ENCODE assay signal across 12 cellular contexts in genomic region chr19:34306213-34306661, GRCh38. TPM values are rescaled to one million over a fixed set of nuclear protein-coding genes. Genes with fewer than 3 reads are reported as not detected.
DNase-seq lines count a peak whose midpoint lies in the region; ATAC-seq, FAIRE-seq and TF ChIP-seq lines count a peak whose summit lies in the region.
"Had no signal": no experiment of that assay in that cellular context is flagged by ENCODE, and none has a peak within 500 bp of the region (broad histone marks: within the 10 kb centered on the region; RNA-seq: fewer than 3 reads in every experiment).

No MANE protein-coding gene starts in this region.

- H3K4me3 ChIP-seq in GM12878 (no peak overlapping the region), HepG2 (replicated peaks in 1 of 3; ENCODE audit: insufficient read depth in 1 of 3, low read depth in 2 of 3, low read length in 3 of 3) (no peak overlapping the region), suprapubic skin (no peak overlapping the region), gastroesophageal sphincter (no peak overlapping the region)

- no peak for TF ChIP-seq RAD21 in GM12878 (IDR thresholded peaks at IDR 0.05; ENCODE audit: insufficient read depth, low read depth, low read length)
- TF ChIP-seq RAD21 in HepG2 (CRISPR knock-in tag; IDR thresholded peaks at IDR 0.05) = no peak

- TF ChIP-seq POLR2A in GM12878 (IDR thresholded peaks at IDR 0.05; ENCODE audit: low read depth, low read length) (no peak), HepG2 (IDR thresholded peaks at IDR 0.05; ENCODE audit: insufficient read depth in 1 of 2, low read depth in 2 of 2, low read length in 2 of 2) (peak in 1 of 2 experiments; percentile 44; a peak in 1 of 4 replicates), suprapubic skin (IDR thresholded peaks at IDR 0.05) (no peak), gastroesophageal sphincter (IDR thresholded peaks at IDR 0.05) (no peak), GM12891 (IDR thresholded peaks at IDR 0.05; ENCODE audit: low read depth, low read length) (no peak)

- H3K4me2 ChIP-seq in GM12878 (ENCODE audit: control insufficient read depth, insufficient read depth) (no peak overlapping the region), HepG2 (ENCODE audit: low read depth, low read length) (peak overlapping the region; percentile 36)

- TF ChIP-seq CTCF in GM12878 (IDR thresholded peaks at IDR 0.05 in 2 of 3, conservative IDR thresholded peaks at IDR 0.05 in 1 of 3; ENCODE audit: control insufficient read depth in 2 of 3, extremely low read depth in 1 of 3, insufficient read depth in 1 of 3, low read depth in 3 of 3, low read length in 3 of 3) = no peak
- TF ChIP-seq CTCF in HepG2 (CRISPR knock-in tag; IDR thresholded peaks at IDR 0.05) = no peak
- no peak for TF ChIP-seq CTCF in suprapubic skin (IDR thresholded peaks at IDR 0.05)
- no peak for TF ChIP-seq CTCF in gastroesophageal sphincter (IDR thresholded peaks at IDR 0.05)

- SMC1A ChIA-PET in GM12878 (lab: Charles Lee; ENCODE audit: uncharacterized antibody, unreplicated experiment) = no interaction called here

- intact Hi-C loops in GM12878 (cut with micrococcal nuclease; ENCODE audit: unreplicated experiment) (no loop called here), HepG2 (cut with micrococcal nuclease; ENCODE audit: unreplicated experiment) (no loop called here)

- RAD21 ChIA-PET in GM12878 (lab: Charles Lee; ENCODE audit: unreplicated experiment) = no interaction called here

- DNase-seq in HK-2 (ENCODE audit: unreplicated experiment) (peak; percentile 14), GM12878 (ENCODE audit: low read depth, low spot score) (no peak), HepG2 (ENCODE audit: low spot score) (peak; percentile 88), suprapubic skin (ENCODE audit: low spot score in 2 of 2) (no peak), NCI-H1105 (lab: John Stamatoyannopoulos, UW) (no peak), middle frontal gyrus (ENCODE audit: extremely low spot score, low spot score) (no peak), GM12891 (ENCODE audit: insufficient read length, low spot score) (no peak)
- DNase-seq: NCI-H2107, T-helper 9 cell had no signal

- FAIRE-seq in GM12878 (lab: Jason Lieb, UNC) = no peak
- FAIRE-seq in HepG2 (lab: Jason Lieb, UNC) = peak; percentile 90
- FAIRE-seq in GM12891 (lab: Jason Lieb, UNC) = no peak
- FAIRE-seq: bronchial epithelial cell, HTR-8/SVneo had no signal

- ATAC-seq in GM12878 (peak; percentile 44), HepG2 (peak; percentile 98), gastroesophageal sphincter (no peak)

- H4K20me1 ChIP-seq in GM12878 (ENCODE audit: control insufficient read depth, insufficient read depth) = no peaks in the 10 kb centered on the region
- no peaks in the 10 kb centered on the region for H4K20me1 ChIP-seq in HepG2 (ENCODE audit: insufficient read depth, low read length)

- POLR2A ChIA-PET in GM12878 (lab: Charles Lee) (no interaction called here), HepG2 (lab: Yijun Ruan, JAX) (interaction anchor here (1.0 kb wide), 1 partner anchor 10 kb away, joined by 3 read pairs; no protein-coding TSS in a partner anchor)

- H3K36me3 ChIP-seq in GM12878 (ENCODE audit: control insufficient read depth in 2 of 2, insufficient read depth in 2 of 2, low read length in 1 of 2) = no peaks in the 10 kb centered on the region; a peak in 2 of 4 replicates
- H3K36me3 ChIP-seq in HepG2 (replicated peaks in 1 of 2; ENCODE audit: control insufficient read depth in 1 of 2, insufficient read depth in 2 of 2, low read length in 2 of 2) = peaks cover 0 to 1% of the 10 kb centered on the region in 2 experiments; a peak in 2 of 5 replicates
- H3K36me3 ChIP-seq in suprapubic skin = no peaks in the 10 kb centered on the region
- H3K36me3 ChIP-seq in gastroesophageal sphincter = peaks cover 0 to 33% of the 10 kb centered on the region in 2 donors

- H2AFZ ChIP-seq in GM12878 (ENCODE audit: control insufficient read depth, low read depth, low read length) (no peak overlapping the region), HepG2 (ENCODE audit: low read length) (no peak overlapping the region)

- TF ChIP-seq EP300 in GM12878 (IDR thresholded peaks at IDR 0.05; ENCODE audit: borderline replicate concordance in 1 of 2, control insufficient read depth in 1 of 2, low read depth in 2 of 2, low read length in 2 of 2) (no peak), HepG2 (IDR thresholded peaks at IDR 0.05; ENCODE audit: low read depth in 2 of 2, low read length in 2 of 2) (0 out of 4 replicates have a peak, but pooled peaks of 1 of the 2 experiments have one; percentile 35), HepG2 (CRISPR knock-in tag; IDR thresholded peaks at IDR 0.05; ENCODE audit: borderline replicate concordance) (peak; percentile 65; the same call in 1 of the 2 replicates), suprapubic skin (IDR thresholded peaks at IDR 0.05) (no peak), gastroesophageal sphincter (IDR thresholded peaks at IDR 0.05) (no peak)

- H3K27me3 ChIP-seq in GM12878 (replicated peaks in 1 of 2; ENCODE audit: control insufficient read depth in 2 of 2, insufficient read depth in 2 of 2, low read length in 1 of 2) (no peaks in the 10 kb centered on the region), HepG2 (ENCODE audit: control insufficient read depth in 1 of 2, insufficient read depth in 2 of 2, low read length in 2 of 2) (no peaks in the 10 kb centered on the region), suprapubic skin (no peaks in the 10 kb centered on the region), gastroesophageal sphincter (no peaks in the 10 kb centered on the region)

- H3K9ac ChIP-seq in GM12878 (ENCODE audit: control insufficient read depth, insufficient read depth, low read length) (no peak overlapping the region), HepG2 (ENCODE audit: insufficient read depth, low read depth, low read length) (peak overlapping the region; percentile 36)

- peaks cover 15% of the 10 kb centered on the region for H3K4me1 ChIP-seq in GM12878 (ENCODE audit: control insufficient read depth, insufficient read depth, low read length)
- H3K4me1 ChIP-seq in HepG2 (ENCODE audit: insufficient read depth, low read length) = peaks cover 34% of the 10 kb centered on the region
- H3K4me1 ChIP-seq in suprapubic skin = peaks cover 57% of the 10 kb centered on the region
- peaks cover 0 to 18% (median 0%) of the 10 kb centered on the region in 3 donors for H3K4me1 ChIP-seq in gastroesophageal sphincter

- BruUV-seq in GM12878 (replicated peaks; lab: Mats Ljungman, UMichigan) = no TSS peak
- BruUV-seq in HepG2 (replicated peaks; lab: Mats Ljungman, UMichigan) = no TSS peak

- H3K9me3 ChIP-seq in GM12878 (replicated peaks; ENCODE audit: control insufficient read depth, insufficient read depth, low read length) = no peaks in the 10 kb centered on the region
- no peaks in the 10 kb centered on the region for H3K9me3 ChIP-seq in HepG2 (ENCODE audit: low read length)
- H3K9me3 ChIP-seq in suprapubic skin = no peaks in the 10 kb centered on the region
- H3K9me3 ChIP-seq in gastroesophageal sphincter = no peaks in the 10 kb centered on the region

- no peaks in the 10 kb centered on the region for H3K79me2 ChIP-seq in GM12878 (ENCODE audit: control insufficient read depth, insufficient read depth, low read length)
- H3K79me2 ChIP-seq in HepG2 (ENCODE audit: insufficient read depth, low read length) = peaks cover 3% of the 10 kb centered on the region

- H3K27ac ChIP-seq in GM12878 (ENCODE audit: control insufficient read depth, insufficient read depth) (no peak overlapping the region), HepG2 (ENCODE audit: extremely low read length, insufficient read depth, low read length) (peak overlapping the region; percentile 53), suprapubic skin (peak overlapping the region; percentile 19), gastroesophageal sphincter (peak overlapping the region in 2 of 4 donors; percentile 13 to 20)

- in situ Hi-C loops in GM12878 (cut with MboI) = no loop called here
- in situ Hi-C loops in HepG2 (cut with HindIII; ENCODE audit: extremely low pct_ligation_motif_present, low pct_unique_long_range_greater_than_20kb) = no loop called here

- CTCF ChIA-PET in GM12878 (lab: Yijun Ruan, JAX) (interaction anchor here (1.5 kb wide), 1 partner anchor 8 kb away, joined by 4 read pairs; no protein-coding TSS in a partner anchor), HepG2 (lab: Yijun Ruan, JAX; ENCODE audit: low intra/inter-chr PET ratio, low total read pairs) (no interaction called here)

- 42% methylated on average over 2 of the region's 2 CpGs for WGBS in GM12878 (ENCODE audit: insufficient coverage, insufficient replicate concordance, low lambda C conversion rate, missing lambda C conversion rate)
- WGBS in HepG2 (ENCODE audit: low lambda C conversion rate) = 10% methylated on average over 2 of the region's 2 CpGs
- WGBS in suprapubic skin = 89% methylated on average over 2 of the region's 2 CpGs
- WGBS in gastroesophageal sphincter (ENCODE audit: low coverage in 1 of 2), 2 donors = no CpG with 5 or more reads among the region's 2 CpGs

RNA-seq across cellular contexts. Expression of gene GARRE1, which starts 51.9 kb away (rescaled TPM):
- total RNA-seq in GM12878 (2013; cell fraction: nucleolus; rRNA removed) = 28.7 and 30.3 TPM in 2 replicates
- 5.8 and 7.3 TPM in 2 replicates for total RNA-seq in GM12878 (2014; rRNA removed)
- total RNA-seq in GM12878 (2014; rRNA removed; fragmentation: Illumina TruSeq; extraction: Trizol) = 4.9 and 5.2 TPM in 2 replicates
- total RNA-seq in GM12878 (2021) = 6.0 and 9.4 TPM in 2 replicates
- polyA plus RNA-seq in GM12878 (2011; ENCODE audit: low read depth) = 3.3 TPM
- polyA plus RNA-seq in GM12878 (2011; rRNA removed) = 6.8 and 8.4 TPM in 2 replicates
- 5.6 and 7.4 TPM in 2 replicates for polyA plus RNA-seq in GM12878 (2011; cell fraction: cytosol; rRNA removed)
- 10.1 and 10.5 TPM in 2 replicates for polyA plus RNA-seq in GM12878 (2011; cell fraction: nucleus; rRNA removed)
- polyA plus RNA-seq in GM12878 (2012) = 5.5 and 6.8 TPM in 2 replicates
- 4.9 and 5.0 TPM in 2 replicates for polyA plus RNA-seq in GM12878 (2014; fragmentation: Illumina TruSeq; extraction: Trizol)
- 1 to 10 TPM; 1.1 to 2.5 TPM for polyA plus RNA-seq in GM12878 (2014; fragmentation: Nextera tagmentation; extraction: Ambion mirVana)
- polyA plus RNA-seq in GM12878 (2014; rRNA removed) = 6.0 and 6.6 TPM in 2 replicates
- 1 to 10 TPM; 5.0 to 5.1 TPM for polyA plus RNA-seq in GM12878 (2016; fragmentation: Nextera tagmentation; extraction: Ambion mirVana)
- 6.2 and 7.8 TPM in 2 replicates for polyA minus RNA-seq in GM12878 (2011; rRNA and poly(A)+ RNA removed)
- polyA minus RNA-seq in GM12878 (2011; cell fraction: cytosol; rRNA and poly(A)+ RNA removed) = 2.1 and 3.8 TPM in 2 replicates
- polyA minus RNA-seq in GM12878 (2011; cell fraction: nucleus; rRNA and poly(A)+ RNA removed) = 4.4 and 5.6 TPM in 2 replicates
- 8.0 and 8.2 TPM in 2 replicates for total RNA-seq in HepG2 (2016; rRNA removed; fragmentation: Illumina TruSeq; extraction: Trizol)
- 2.1 and 3.3 TPM in 2 replicates for total RNA-seq in HepG2 (2016; cell fraction: cytosol; rRNA removed; fragmentation: Illumina TruSeq; extraction: Trizol; ENCODE audit: low read depth)
- 8.1 and 8.3 TPM in 2 replicates for total RNA-seq in HepG2 (2016; cell fraction: insoluble cytoplasmic fraction; rRNA removed; fragmentation: Illumina TruSeq; extraction: Trizol)
- total RNA-seq in HepG2 (2016; cell fraction: membrane; rRNA removed; fragmentation: Illumina TruSeq; extraction: Trizol) = 3.8 and 4.8 TPM in 2 replicates
- total RNA-seq in HepG2 (2016; cell fraction: nucleus; rRNA removed; fragmentation: Illumina TruSeq; extraction: Trizol) = 6.5 and 7.9 TPM in 2 replicates
- 11.7 and 11.8 TPM in 2 replicates for polyA plus RNA-seq in HepG2 (2011; rRNA removed)
- polyA plus RNA-seq in HepG2 (2011; cell fraction: cytosol; rRNA removed) = 8.4 and 9.7 TPM in 2 replicates
- 15.3 and 16.2 TPM in 2 replicates for polyA plus RNA-seq in HepG2 (2011; cell fraction: nucleus; rRNA removed)
- 8.7 and 13.7 TPM in 2 replicates for polyA plus RNA-seq in HepG2 (2012)
- polyA plus RNA-seq in HepG2 (2016; cell fraction: cytosol; fragmentation: Illumina TruSeq; extraction: Trizol; ENCODE audit: low read depth) = 0.29 and 0.33 TPM in 2 replicates
- polyA plus RNA-seq in HepG2 (2016; cell fraction: insoluble cytoplasmic fraction; fragmentation: Illumina TruSeq; extraction: Trizol; ENCODE audit: low read depth) = 4.5 and 5.5 TPM in 2 replicates
- polyA plus RNA-seq in HepG2 (2016; cell fraction: membrane; fragmentation: Illumina TruSeq; extraction: Trizol; ENCODE audit: low read depth) = 0.94 and 1.1 TPM in 2 replicates
- polyA plus RNA-seq in HepG2 (2016; cell fraction: nucleus; fragmentation: Illumina TruSeq; extraction: Trizol; ENCODE audit: insufficient read depth, low read depth) = 11.6 and 15.6 TPM in 2 replicates
- polyA minus RNA-seq in HepG2 (2011; rRNA and poly(A)+ RNA removed; ENCODE audit: low replicate concordance) = 9.7 and 21.6 TPM in 2 replicates
- polyA minus RNA-seq in HepG2 (2011; cell fraction: cytosol; rRNA and poly(A)+ RNA removed) = 7.6 and 8.8 TPM in 2 replicates
- 13.0 and 16.4 TPM in 2 replicates for polyA minus RNA-seq in HepG2 (2011; cell fraction: nucleus; rRNA and poly(A)+ RNA removed)
- total RNA-seq in suprapubic skin = 10 to 100 TPM; 24.3 to 37.3 (median 31.0) TPM
- total RNA-seq in gastroesophageal sphincter = 10 to 100 TPM; 14.3 to 30.3 (median 21.9) TPM
- 3.8 TPM for polyA plus RNA-seq in GM12891 (2012; ENCODE audit: low read depth, missing spikeins)

RNA-seq across cellular contexts. Expression of gene GPI, which starts 58.8 kb away (rescaled TPM):
- 401 and 455 TPM in 2 replicates for total RNA-seq in GM12878 (2013; cell fraction: nucleolus; rRNA removed)
- total RNA-seq in GM12878 (2014; rRNA removed) (190 and 208 TPM in 2 replicates), GM12878 (2014; rRNA removed; fragmentation: Illumina TruSeq; extraction: Trizol) (132 and 145 TPM in 2 replicates), GM12878 (2021) (389 and 390 TPM in 2 replicates), HepG2 (2016; rRNA removed; fragmentation: Illumina TruSeq; extraction: Trizol) (167 and 207 TPM in 2 replicates), suprapubic skin (100 to 1,000 TPM in 3 of 4 donors, 10 to 100 TPM in 1; 75.8 to 219 (median 180) TPM), gastroesophageal sphincter (100 to 1,000 TPM in 3 of 4 donors, 10 to 100 TPM in 1; 86.6 to 324 (median 222) TPM)
- 425 TPM for polyA plus RNA-seq in GM12878 (2011; ENCODE audit: low read depth)
- polyA plus RNA-seq in GM12878 (2011; rRNA removed) (73.4 and 161 TPM in 2 replicates), GM12878 (2014; fragmentation: Illumina TruSeq; extraction: Trizol) (164 and 308 TPM in 2 replicates), GM12878 (2014; fragmentation: Nextera tagmentation; extraction: Ambion mirVana) (100 to 1,000 TPM; 124 to 133 TPM), GM12878 (2014; rRNA removed) (171 and 202 TPM in 2 replicates), GM12878 (2016; fragmentation: Nextera tagmentation; extraction: Ambion mirVana) (100 to 1,000 TPM; 387 to 400 TPM), HepG2 (2011; rRNA removed) (115 and 147 TPM in 2 replicates)
- polyA plus RNA-seq in GM12878 (2011; cell fraction: cytosol; rRNA removed) = 243 and 341 TPM in 2 replicates
- polyA plus RNA-seq in GM12878 (2011; cell fraction: nucleus; rRNA removed) = 464 and 522 TPM in 2 replicates
- 590 and 669 TPM in 2 replicates for polyA plus RNA-seq in GM12878 (2012)
- polyA minus RNA-seq in GM12878 (2011; rRNA and poly(A)+ RNA removed) = 290 and 381 TPM in 2 replicates
- 243 and 254 TPM in 2 replicates for polyA minus RNA-seq in GM12878 (2011; cell fraction: cytosol; rRNA and poly(A)+ RNA removed)
- 138 and 217 TPM in 2 replicates for polyA minus RNA-seq in GM12878 (2011; cell fraction: nucleus; rRNA and poly(A)+ RNA removed)
- total RNA-seq in HepG2 (2016; cell fraction: cytosol; rRNA removed; fragmentation: Illumina TruSeq; extraction: Trizol; ENCODE audit: low read depth) = 57.7 and 63.3 TPM in 2 replicates
- total RNA-seq in HepG2 (2016; cell fraction: insoluble cytoplasmic fraction; rRNA removed; fragmentation: Illumina TruSeq; extraction: Trizol) = 170 and 179 TPM in 2 replicates
- 117 and 119 TPM in 2 replicates for total RNA-seq in HepG2 (2016; cell fraction: membrane; rRNA removed; fragmentation: Illumina TruSeq; extraction: Trizol)
- 102 and 114 TPM in 2 replicates for total RNA-seq in HepG2 (2016; cell fraction: nucleus; rRNA removed; fragmentation: Illumina TruSeq; extraction: Trizol)
- 137 and 170 TPM in 2 replicates for polyA plus RNA-seq in HepG2 (2011; cell fraction: cytosol; rRNA removed)
- polyA plus RNA-seq in HepG2 (2011; cell fraction: nucleus; rRNA removed) = 307 and 407 TPM in 2 replicates
- 311 and 360 TPM in 2 replicates for polyA plus RNA-seq in HepG2 (2012)
- 97.4 and 105 TPM in 2 replicates for polyA plus RNA-seq in HepG2 (2016; cell fraction: cytosol; fragmentation: Illumina TruSeq; extraction: Trizol; ENCODE audit: low read depth)
- polyA plus RNA-seq in HepG2 (2016; cell fraction: insoluble cytoplasmic fraction; fragmentation: Illumina TruSeq; extraction: Trizol; ENCODE audit: low read depth) = 183 and 254 TPM in 2 replicates
- 113 and 126 TPM in 2 replicates for polyA plus RNA-seq in HepG2 (2016; cell fraction: membrane; fragmentation: Illumina TruSeq; extraction: Trizol; ENCODE audit: low read depth)
- polyA plus RNA-seq in HepG2 (2016; cell fraction: nucleus; fragmentation: Illumina TruSeq; extraction: Trizol; ENCODE audit: insufficient read depth, low read depth) = 173 and 188 TPM in 2 replicates
- 301 and 307 TPM in 2 replicates for polyA minus RNA-seq in HepG2 (2011; rRNA and poly(A)+ RNA removed; ENCODE audit: low replicate concordance)
- polyA minus RNA-seq in HepG2 (2011; cell fraction: cytosol; rRNA and poly(A)+ RNA removed) = 278 and 286 TPM in 2 replicates
- polyA minus RNA-seq in HepG2 (2011; cell fraction: nucleus; rRNA and poly(A)+ RNA removed) = 125 and 126 TPM in 2 replicates
- polyA plus RNA-seq in GM12891 (2012; ENCODE audit: low read depth, missing spikeins) = 496 TPM

Comparison
In these comparisons a context has a peak if more than half of its experiments do, and no peak if none do; other contexts are left out.
1. DNase-seq: peak in HK-2 (single experiment) and HepG2 (single experiment); none in GM12878 (single experiment), suprapubic skin (0 of 2), NCI-H1105 (single experiment), middle frontal gyrus (single experiment) and GM12891 (single experiment).